ENCODE assay signal across 7 cellular contexts in genomic region chr1:23916209-23917131, GRCh38. TPM values are rescaled to one million over a fixed set of nuclear protein-coding genes. Genes with fewer than 3 reads are reported as not detected.
DNase-seq lines count a peak whose midpoint lies in the region; ATAC-seq and TF ChIP-seq lines count a peak whose summit lies in the region.

No MANE protein-coding gene starts in this region.

- H3K4me3 Mint-ChIP-seq in mesothelial cell of epicardium: no peak overlapping the region
- peak overlapping the region; percentile 29 to 36 for H3K4me3 Mint-ChIP-seq in stimulated activated naive B cell treated with anti-CD40 and anti-IgM and Interleukin-4, amounts not matched to agents 10 μg/mL and 1 μg/mL and 100 μg/mL, for 72 hours

- peaks cover 17% of the 10 kb centered on the region for H3K4me1 Mint-ChIP-seq in mesothelial cell of epicardium
- peaks cover 36 to 67% of the 10 kb centered on the region in 2 donors for H3K4me1 Mint-ChIP-seq in stimulated activated naive B cell treated with anti-CD40 and anti-IgM and Interleukin-4, amounts not matched to agents 10 μg/mL and 1 μg/mL and 100 μg/mL, for 72 hours

- peak; percentile 78 for ATAC-seq in HG02678 (IDR thresholded peaks at IDR 0.05; ENCODE audit: unreplicated experiment)
- peak; percentile 78 to 80 for ATAC-seq in stimulated activated naive B cell treated with anti-CD40 and anti-IgM and Interleukin-4, amounts not matched to agents 10 μg/mL and 1 μg/mL and 100 μg/mL, for 72 hours (replicated peaks)

- no peaks in the 10 kb centered on the region for H3K27me3 Mint-ChIP-seq in mesothelial cell of epicardium (ENCODE audit: low read depth)
- H3K27me3 Mint-ChIP-seq in stimulated activated naive B cell treated with anti-CD40 and anti-IgM and Interleukin-4, amounts not matched to agents 10 μg/mL and 1 μg/mL and 100 μg/mL, for 72 hours: no peaks in the 10 kb centered on the region

- TF ChIP-seq CTCF in mesothelial cell of epicardium (IDR thresholded peaks at IDR 0.05; ENCODE audit: unreplicated experiment): peak; percentile 30

- no peaks in the 10 kb centered on the region for H3K36me3 Mint-ChIP-seq in mesothelial cell of epicardium
- H3K36me3 Mint-ChIP-seq in stimulated activated naive B cell treated with anti-CD40 and anti-IgM and Interleukin-4, amounts not matched to agents 10 μg/mL and 1 μg/mL and 100 μg/mL, for 72 hours: peaks cover 12 to 20% of the 10 kb centered on the region in 2 donors

- H3K27ac Mint-ChIP-seq in mesothelial cell of epicardium: peak overlapping the region; percentile 88
- H3K27ac Mint-ChIP-seq in stimulated activated naive B cell treated with anti-CD40 and anti-IgM and Interleukin-4, amounts not matched to agents 10 μg/mL and 1 μg/mL and 100 μg/mL, for 72 hours: peak overlapping the region; percentile 86

- DNase-seq in GF-D8 (lab: John Stamatoyannopoulos, UW): peak; percentile 81
- peak; percentile 20 for DNase-seq in NCI-H2107 treated with DMSO at 0.1 percent for 48 hours (lab: John Stamatoyannopoulos, UW; ENCODE audit: unreplicated experiment)
- peak; percentile 38 for DNase-seq in activated CD4-positive, alpha-beta T cell treated with anti-CD3 and anti-CD28 coated beads for 1 hour
- DNase-seq in effector CD4-positive, alpha-beta T cell: peak; percentile 30
- DNase-seq in mesothelial cell of epicardium (ENCODE audit: low spot score in 2 of 2, unreplicated experiment in 2 of 2): peak; percentile 32 to 73
- peak; percentile 73 for DNase-seq in stimulated activated naive B cell treated with anti-CD40 and anti-IgM and Interleukin-4, amounts not matched to agents 10 μg/mL and 1 μg/mL and 100 μg/mL, for 72 hours

- H3K9me3 Mint-ChIP-seq in mesothelial cell of epicardium: no peaks in the 10 kb centered on the region
- no peaks in the 10 kb centered on the region for H3K9me3 Mint-ChIP-seq in stimulated activated naive B cell treated with anti-CD40 and anti-IgM and Interleukin-4, amounts not matched to agents 10 μg/mL and 1 μg/mL and 100 μg/mL, for 72 hours

RNA-seq across cellular contexts. Expression of gene CNR2, which starts 3.3 kb away (rescaled TPM):
- not detected in 3 replicates for total RNA-seq in mesothelial cell of epicardium

RNA-seq across cellular contexts. Expression of gene PNRC2, which starts 43.2 kb away (rescaled TPM):
- total RNA-seq in mesothelial cell of epicardium: 134 to 150 TPM (median 149 TPM) in 3 replicates

RNA-seq across cellular contexts. Expression of gene FUCA1, which starts 48.4 kb away (rescaled TPM):
- total RNA-seq in mesothelial cell of epicardium: 18.9 to 21.3 TPM (median 19.0 TPM) in 3 replicates

Comparison
In these comparisons a context has a peak if more than half of its experiments do, and no peak if none do; other contexts are left out.
1. Peak in every context shown above with its lines: DNase-seq and ATAC-seq.
2. DNase-seq: peak in every context shown above with its lines; median percentile 81 in GF-D8; 73 in stimulated activated naive B cell treated with anti-CD40 and anti-IgM and Interleukin-4, amounts not matched to agents 10 μg/mL and 1 μg/mL and 100 μg/mL, for 72 hours; 52 in mesothelial cell of epicardium; 38 in activated CD4-positive, alpha-beta T cell treated with anti-CD3 and anti-CD28 coated beads for 1 hour; 30 in effector CD4-positive, alpha-beta T cell; 20 in NCI-H2107 treated with DMSO at 0.1 percent for 48 hours.